1 cellular context compared by ENCODE assay signal in the genomic region with DNA sequence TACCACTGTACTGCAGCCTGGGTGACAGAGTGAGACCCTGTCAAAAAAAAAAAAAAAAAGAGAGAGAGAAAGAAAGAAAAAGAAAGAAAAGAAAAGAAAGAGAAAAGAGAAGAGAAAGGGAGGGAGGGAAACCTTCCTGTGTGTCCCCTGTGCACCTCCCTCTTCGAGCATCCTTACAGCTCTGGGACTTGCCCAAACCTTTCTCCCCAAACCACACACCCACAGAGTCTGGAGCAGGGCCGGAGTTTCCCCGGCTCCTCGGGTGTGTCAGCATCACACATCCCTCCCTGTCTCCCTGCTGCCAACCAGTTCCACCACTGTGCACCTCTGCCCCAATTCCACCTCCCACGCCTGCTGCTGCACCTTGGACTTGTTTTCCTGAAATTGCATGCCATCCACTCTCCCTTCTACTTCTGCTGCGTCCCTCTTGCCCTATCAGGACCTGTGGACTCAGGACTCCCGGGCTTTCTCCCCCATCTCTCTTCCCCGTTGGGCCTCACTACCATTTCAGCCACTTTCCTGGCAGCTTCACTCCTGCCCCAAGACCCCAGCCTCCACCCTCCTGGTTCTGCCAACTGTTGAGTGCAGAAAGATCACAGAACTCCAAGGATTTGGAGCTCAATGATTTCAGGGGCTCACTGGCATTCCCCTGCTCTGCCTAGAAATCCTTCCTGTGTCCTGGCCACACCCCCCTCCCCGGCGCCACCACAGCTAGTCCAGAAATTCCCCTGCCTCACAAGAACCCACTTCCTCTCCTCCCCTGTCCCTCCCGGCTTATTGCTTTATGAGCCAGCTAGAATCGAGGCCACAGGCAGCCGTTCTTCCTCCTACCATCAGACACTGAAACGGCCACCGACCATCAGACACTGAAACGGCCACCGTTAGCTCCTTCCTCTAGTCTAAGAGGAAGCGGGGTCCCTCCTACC.
TF ChIP-seq lines count a peak whose summit lies in the region.

No MANE protein-coding gene starts in this region.

TF ChIP-seq in HepG2, 621 proteins besides CTCF, POLR2A, EP300 and RAD21 (continued from another document and continues in another):
- TF ChIP-seq, protein P1, sequence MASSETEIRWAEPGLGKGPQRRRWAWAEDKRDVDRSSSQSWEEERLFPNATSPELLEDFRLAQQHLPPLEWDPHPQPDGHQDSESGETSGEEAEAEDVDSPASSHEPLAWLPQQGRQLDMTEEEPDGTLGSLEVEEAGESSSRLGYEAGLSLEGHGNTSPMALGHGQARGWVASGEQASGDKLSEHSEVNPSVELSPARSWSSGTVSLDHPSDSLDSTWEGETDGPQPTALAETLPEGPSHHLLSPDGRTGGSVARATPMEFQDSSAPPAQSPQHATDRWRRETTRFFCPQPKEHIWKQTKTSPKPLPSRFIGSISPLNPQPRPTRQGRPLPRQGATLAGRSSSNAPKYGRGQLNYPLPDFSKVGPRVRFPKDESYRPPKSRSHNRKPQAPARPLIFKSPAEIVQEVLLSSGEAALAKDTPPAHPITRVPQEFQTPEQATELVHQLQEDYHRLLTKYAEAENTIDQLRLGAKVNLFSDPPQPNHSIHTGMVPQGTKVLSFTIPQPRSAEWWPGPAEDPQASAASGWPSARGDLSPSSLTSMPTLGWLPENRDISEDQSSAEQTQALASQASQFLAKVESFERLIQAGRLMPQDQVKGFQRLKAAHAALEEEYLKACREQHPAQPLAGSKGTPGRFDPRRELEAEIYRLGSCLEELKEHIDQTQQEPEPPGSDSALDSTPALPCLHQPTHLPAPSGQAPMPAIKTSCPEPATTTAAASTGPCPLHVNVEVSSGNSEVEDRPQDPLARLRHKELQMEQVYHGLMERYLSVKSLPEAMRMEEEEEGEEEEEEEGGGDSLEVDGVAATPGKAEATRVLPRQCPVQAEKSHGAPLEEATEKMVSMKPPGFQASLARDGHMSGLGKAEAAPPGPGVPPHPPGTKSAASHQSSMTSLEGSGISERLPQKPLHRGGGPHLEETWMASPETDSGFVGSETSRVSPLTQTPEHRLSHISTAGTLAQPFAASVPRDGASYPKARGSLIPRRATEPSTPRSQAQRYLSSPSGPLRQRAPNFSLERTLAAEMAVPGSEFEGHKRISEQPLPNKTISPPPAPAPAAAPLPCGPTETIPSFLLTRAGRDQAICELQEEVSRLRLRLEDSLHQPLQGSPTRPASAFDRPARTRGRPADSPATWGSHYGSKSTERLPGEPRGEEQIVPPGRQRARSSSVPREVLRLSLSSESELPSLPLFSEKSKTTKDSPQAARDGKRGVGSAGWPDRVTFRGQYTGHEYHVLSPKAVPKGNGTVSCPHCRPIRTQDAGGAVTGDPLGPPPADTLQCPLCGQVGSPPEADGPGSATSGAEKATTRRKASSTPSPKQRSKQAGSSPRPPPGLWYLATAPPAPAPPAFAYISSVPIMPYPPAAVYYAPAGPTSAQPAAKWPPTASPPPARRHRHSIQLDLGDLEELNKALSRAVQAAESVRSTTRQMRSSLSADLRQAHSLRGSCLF (CRISPR knock-in tag; IDR thresholded peaks at IDR 0.05; ENCODE audit: borderline replicate concordance), result no peak
- TF ChIP-seq NFYC (CRISPR knock-in tag; IDR thresholded peaks at IDR 0.05), result peak; percentile 51
- peak; percentile 58; the same call in 1 of the 2 replicates for TF ChIP-seq MZF1 (CRISPR knock-in tag; IDR thresholded peaks at IDR 0.05; ENCODE audit: borderline replicate concordance)
- TF ChIP-seq ZNF713 (CRISPR knock-in tag; IDR thresholded peaks at IDR 0.05), result 0 out of 2 replicates have a peak, but pooled peaks have one; percentile 42
- TF ChIP-seq SYNCRIP (IDR thresholded peaks at IDR 0.05; ENCODE audit: insufficient read depth, low read depth, low read length), result no peak
- TF ChIP-seq TBX3 (IDR thresholded peaks at IDR 0.05; ENCODE audit: borderline replicate concordance), result peak; percentile 43; the same call in 1 of the 2 replicates
- TF ChIP-seq ELF3 (CRISPR knock-in tag; IDR thresholded peaks at IDR 0.05), result peak; percentile 85
- TF ChIP-seq ZNF230 (CRISPR knock-in tag; IDR thresholded peaks at IDR 0.05), result peak; percentile 29; the same call in 1 of the 2 replicates
- peak; percentile 85; the same call in 1 of the 2 replicates for TF ChIP-seq ZKSCAN8 (CRISPR knock-in tag; IDR thresholded peaks at IDR 0.05; ENCODE audit: borderline replicate concordance)
- TF ChIP-seq, protein P2, sequence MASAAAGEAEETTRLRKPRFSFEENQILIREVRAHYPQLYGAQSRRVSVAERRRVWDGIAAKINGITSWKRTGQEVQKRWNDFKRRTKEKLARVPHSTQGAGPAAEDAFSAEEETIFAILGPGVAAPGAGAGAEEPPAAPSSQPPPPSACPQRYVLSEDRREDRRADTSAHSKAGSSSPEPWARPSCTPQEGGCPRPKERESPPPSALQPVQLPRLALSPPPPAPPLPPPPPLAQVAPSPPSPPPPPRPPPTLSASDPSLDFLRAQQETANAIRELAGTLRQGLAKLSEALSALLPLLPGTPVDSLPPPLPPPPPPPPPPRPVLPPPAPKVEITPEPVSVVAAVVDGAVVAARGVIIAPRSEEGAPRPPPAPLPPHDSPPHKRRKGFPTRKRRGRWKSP (CRISPR knock-in tag; IDR thresholded peaks at IDR 0.05), result no peak
- TF ChIP-seq, protein P3, sequence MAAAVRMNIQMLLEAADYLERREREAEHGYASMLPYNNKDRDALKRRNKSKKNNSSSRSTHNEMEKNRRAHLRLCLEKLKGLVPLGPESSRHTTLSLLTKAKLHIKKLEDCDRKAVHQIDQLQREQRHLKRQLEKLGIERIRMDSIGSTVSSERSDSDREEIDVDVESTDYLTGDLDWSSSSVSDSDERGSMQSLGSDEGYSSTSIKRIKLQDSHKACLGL (CRISPR knock-in tag; IDR thresholded peaks at IDR 0.05), result no peak
- no peak for TF ChIP-seq ZNF33A (CRISPR knock-in tag; IDR thresholded peaks at IDR 0.05; ENCODE audit: borderline replicate concordance)
- no peak for TF ChIP-seq SMARCC2 (IDR thresholded peaks at IDR 0.05)
- TF ChIP-seq HNF4A (CRISPR knock-in tag; IDR thresholded peaks at IDR 0.05), result peak; percentile 97
- peak; percentile 99 for TF ChIP-seq ZNF292 (CRISPR knock-in tag; IDR thresholded peaks at IDR 0.05; ENCODE audit: borderline replicate concordance, low read depth)
- no peak for TF ChIP-seq SOX6 (IDR thresholded peaks at IDR 0.05)
- peak; percentile 77 for TF ChIP-seq SOX6 (CRISPR knock-in tag; IDR thresholded peaks at IDR 0.05)
- TF ChIP-seq ZNF563 (CRISPR knock-in tag; IDR thresholded peaks at IDR 0.05), result no peak; the same call in 1 of the 2 replicates
- peak; percentile 86 for TF ChIP-seq ZNF264 (CRISPR knock-in tag; IDR thresholded peaks at IDR 0.05)
- TF ChIP-seq NAIF1 (CRISPR knock-in tag; IDR thresholded peaks at IDR 0.05; ENCODE audit: borderline replicate concordance), result peak; percentile 44; the same call in 1 of the 2 replicates
- no peak for TF ChIP-seq HOXD1 (CRISPR knock-in tag; IDR thresholded peaks at IDR 0.05)
- peak; percentile 63; the same call in 1 of the 2 replicates for TF ChIP-seq ZNF564 (CRISPR knock-in tag; IDR thresholded peaks at IDR 0.05)
- peak; percentile 52; the same call in 1 of the 2 replicates for TF ChIP-seq GABPB1 (CRISPR knock-in tag; IDR thresholded peaks at IDR 0.05)
- TF ChIP-seq TBX2 (CRISPR knock-in tag; IDR thresholded peaks at IDR 0.05; ENCODE audit: borderline replicate concordance), result 0 out of 2 replicates have a peak, but pooled peaks have one; percentile 66
- no peak for TF ChIP-seq NONO (IDR thresholded peaks at IDR 0.05)
- no peak; the same call in 1 of the 2 replicates for TF ChIP-seq NONO (CRISPR knock-in tag; conservative IDR thresholded peaks at IDR 0.05)
- TF ChIP-seq SAP130 (CRISPR knock-in tag; IDR thresholded peaks at IDR 0.05; ENCODE audit: low read depth), result peak; percentile 93
- TF ChIP-seq ZNF546 (CRISPR knock-in tag; conservative IDR thresholded peaks at IDR 0.05), result peak; percentile 86
- no peak for TF ChIP-seq KDM3A (CRISPR knock-in tag; IDR thresholded peaks at IDR 0.05; ENCODE audit: low read depth)
- peak; percentile 59; the same call in 1 of the 2 replicates for TF ChIP-seq ZNF3 (CRISPR knock-in tag; IDR thresholded peaks at IDR 0.05)
- no peak for TF ChIP-seq ZNF709 (CRISPR knock-in tag; IDR thresholded peaks at IDR 0.05)
- TF ChIP-seq U2AF2 (IDR thresholded peaks at IDR 0.05; ENCODE audit: low read depth, low read length), result peak; percentile 56; the same call in 1 of the 2 replicates
- no peak for TF ChIP-seq MTF2 (CRISPR knock-in tag; IDR thresholded peaks at IDR 0.05; ENCODE audit: borderline replicate concordance)
- peak; percentile 73; the same call in 1 of the 2 replicates for TF ChIP-seq ZNF232 (CRISPR knock-in tag; IDR thresholded peaks at IDR 0.05; ENCODE audit: borderline replicate concordance)
- TF ChIP-seq, protein P4, sequence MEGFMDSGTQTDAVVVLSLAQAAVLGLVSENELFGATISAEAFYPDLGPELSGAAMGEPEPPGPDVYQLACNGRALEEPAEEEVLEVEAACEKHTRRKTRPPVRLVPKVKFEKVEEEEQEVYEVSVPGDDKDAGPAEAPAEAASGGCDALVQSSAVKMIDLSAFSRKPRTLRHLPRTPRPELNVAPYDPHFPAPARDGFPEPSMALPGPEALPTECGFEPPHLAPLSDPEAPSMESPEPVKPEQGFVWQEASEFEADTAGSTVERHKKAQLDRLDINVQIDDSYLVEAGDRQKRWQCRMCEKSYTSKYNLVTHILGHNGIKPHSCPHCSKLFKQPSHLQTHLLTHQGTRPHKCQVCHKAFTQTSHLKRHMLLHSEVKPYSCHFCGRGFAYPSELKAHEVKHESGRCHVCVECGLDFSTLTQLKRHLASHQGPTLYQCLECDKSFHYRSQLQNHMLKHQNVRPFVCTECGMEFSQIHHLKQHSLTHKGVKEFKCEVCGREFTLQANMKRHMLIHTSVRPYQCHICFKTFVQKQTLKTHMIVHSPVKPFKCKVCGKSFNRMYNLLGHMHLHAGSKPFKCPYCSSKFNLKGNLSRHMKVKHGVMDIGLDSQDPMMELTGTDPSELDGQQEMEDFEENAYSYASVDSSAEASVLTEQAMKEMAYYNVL (CRISPR knock-in tag; IDR thresholded peaks at IDR 0.05; ENCODE audit: borderline replicate concordance), result peak; percentile 96; the same call in 1 of the 2 replicates
- TF ChIP-seq ARNT (IDR thresholded peaks at IDR 0.05), result no peak
- peak; percentile 82 for TF ChIP-seq SNAPC2 (CRISPR knock-in tag; IDR thresholded peaks at IDR 0.05)
- TF ChIP-seq, protein P5, sequence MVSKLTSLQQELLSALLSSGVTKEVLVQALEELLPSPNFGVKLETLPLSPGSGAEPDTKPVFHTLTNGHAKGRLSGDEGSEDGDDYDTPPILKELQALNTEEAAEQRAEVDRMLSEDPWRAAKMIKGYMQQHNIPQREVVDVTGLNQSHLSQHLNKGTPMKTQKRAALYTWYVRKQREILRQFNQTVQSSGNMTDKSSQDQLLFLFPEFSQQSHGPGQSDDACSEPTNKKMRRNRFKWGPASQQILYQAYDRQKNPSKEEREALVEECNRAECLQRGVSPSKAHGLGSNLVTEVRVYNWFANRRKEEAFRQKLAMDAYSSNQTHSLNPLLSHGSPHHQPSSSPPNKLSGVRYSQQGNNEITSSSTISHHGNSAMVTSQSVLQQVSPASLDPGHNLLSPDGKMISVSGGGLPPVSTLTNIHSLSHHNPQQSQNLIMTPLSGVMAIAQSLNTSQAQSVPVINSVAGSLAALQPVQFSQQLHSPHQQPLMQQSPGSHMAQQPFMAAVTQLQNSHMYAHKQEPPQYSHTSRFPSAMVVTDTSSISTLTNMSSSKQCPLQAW (CRISPR knock-in tag; IDR thresholded peaks at IDR 0.05), result peak; percentile 55; the same call in 1 of the 2 replicates
- TF ChIP-seq, protein P6, sequence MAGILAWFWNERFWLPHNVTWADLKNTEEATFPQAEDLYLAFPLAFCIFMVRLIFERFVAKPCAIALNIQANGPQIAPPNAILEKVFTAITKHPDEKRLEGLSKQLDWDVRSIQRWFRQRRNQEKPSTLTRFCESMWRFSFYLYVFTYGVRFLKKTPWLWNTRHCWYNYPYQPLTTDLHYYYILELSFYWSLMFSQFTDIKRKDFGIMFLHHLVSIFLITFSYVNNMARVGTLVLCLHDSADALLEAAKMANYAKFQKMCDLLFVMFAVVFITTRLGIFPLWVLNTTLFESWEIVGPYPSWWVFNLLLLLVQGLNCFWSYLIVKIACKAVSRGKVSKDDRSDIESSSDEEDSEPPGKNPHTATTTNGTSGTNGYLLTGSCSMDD (CRISPR knock-in tag; IDR thresholded peaks at IDR 0.05), result no peak
- TF ChIP-seq ZNF761 (CRISPR knock-in tag; conservative IDR thresholded peaks at IDR 0.05), result no peak
- TF ChIP-seq, protein P7, sequence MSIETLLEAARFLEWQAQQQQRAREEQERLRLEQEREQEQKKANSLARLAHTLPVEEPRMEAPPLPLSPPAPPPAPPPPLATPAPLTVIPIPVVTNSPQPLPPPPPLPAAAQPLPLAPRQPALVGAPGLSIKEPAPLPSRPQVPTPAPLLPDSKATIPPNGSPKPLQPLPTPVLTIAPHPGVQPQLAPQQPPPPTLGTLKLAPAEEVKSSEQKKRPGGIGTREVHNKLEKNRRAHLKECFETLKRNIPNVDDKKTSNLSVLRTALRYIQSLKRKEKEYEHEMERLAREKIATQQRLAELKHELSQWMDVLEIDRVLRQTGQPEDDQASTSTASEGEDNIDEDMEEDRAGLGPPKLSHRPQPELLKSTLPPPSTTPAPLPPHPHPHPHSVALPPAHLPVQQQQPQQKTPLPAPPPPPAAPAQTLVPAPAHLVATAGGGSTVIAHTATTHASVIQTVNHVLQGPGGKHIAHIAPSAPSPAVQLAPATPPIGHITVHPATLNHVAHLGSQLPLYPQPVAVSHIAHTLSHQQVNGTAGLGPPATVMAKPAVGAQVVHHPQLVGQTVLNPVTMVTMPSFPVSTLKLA (IDR thresholded peaks at IDR 0.05), result peak; percentile 64
- peak; percentile 58 for TF ChIP-seq ZNF263 (CRISPR knock-in tag; IDR thresholded peaks at IDR 0.05)
- TF ChIP-seq, protein P8, sequence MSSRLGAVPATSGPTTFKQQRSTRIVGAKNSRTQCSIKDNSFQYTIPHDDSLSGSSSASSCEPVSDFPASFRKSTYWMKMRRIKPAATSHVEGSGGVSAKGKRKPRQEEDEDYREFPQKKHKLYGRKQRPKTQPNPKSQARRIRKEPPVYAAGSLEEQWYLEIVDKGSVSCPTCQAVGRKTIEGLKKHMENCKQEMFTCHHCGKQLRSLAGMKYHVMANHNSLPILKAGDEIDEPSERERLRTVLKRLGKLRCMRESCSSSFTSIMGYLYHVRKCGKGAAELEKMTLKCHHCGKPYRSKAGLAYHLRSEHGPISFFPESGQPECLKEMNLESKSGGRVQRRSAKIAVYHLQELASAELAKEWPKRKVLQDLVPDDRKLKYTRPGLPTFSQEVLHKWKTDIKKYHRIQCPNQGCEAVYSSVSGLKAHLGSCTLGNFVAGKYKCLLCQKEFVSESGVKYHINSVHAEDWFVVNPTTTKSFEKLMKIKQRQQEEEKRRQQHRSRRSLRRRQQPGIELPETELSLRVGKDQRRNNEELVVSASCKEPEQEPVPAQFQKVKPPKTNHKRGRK (CRISPR knock-in tag; IDR thresholded peaks at IDR 0.05), result no peak
- peak; percentile 87; the same call in 1 of the 2 replicates for TF ChIP-seq ZNF124 (CRISPR knock-in tag; IDR thresholded peaks at IDR 0.05)
- TF ChIP-seq, protein P9, sequence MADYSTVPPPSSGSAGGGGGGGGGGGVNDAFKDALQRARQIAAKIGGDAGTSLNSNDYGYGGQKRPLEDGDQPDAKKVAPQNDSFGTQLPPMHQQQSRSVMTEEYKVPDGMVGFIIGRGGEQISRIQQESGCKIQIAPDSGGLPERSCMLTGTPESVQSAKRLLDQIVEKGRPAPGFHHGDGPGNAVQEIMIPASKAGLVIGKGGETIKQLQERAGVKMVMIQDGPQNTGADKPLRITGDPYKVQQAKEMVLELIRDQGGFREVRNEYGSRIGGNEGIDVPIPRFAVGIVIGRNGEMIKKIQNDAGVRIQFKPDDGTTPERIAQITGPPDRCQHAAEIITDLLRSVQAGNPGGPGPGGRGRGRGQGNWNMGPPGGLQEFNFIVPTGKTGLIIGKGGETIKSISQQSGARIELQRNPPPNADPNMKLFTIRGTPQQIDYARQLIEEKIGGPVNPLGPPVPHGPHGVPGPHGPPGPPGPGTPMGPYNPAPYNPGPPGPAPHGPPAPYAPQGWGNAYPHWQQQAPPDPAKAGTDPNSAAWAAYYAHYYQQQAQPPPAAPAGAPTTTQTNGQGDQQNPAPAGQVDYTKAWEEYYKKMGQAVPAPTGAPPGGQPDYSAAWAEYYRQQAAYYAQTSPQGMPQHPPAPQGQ (CRISPR knock-in tag; IDR thresholded peaks at IDR 0.05; ENCODE audit: borderline replicate concordance), result peak; percentile 93; the same call in 1 of the 2 replicates
